ENCODE assay signal across 17 cellular contexts in the genomic region with DNA sequence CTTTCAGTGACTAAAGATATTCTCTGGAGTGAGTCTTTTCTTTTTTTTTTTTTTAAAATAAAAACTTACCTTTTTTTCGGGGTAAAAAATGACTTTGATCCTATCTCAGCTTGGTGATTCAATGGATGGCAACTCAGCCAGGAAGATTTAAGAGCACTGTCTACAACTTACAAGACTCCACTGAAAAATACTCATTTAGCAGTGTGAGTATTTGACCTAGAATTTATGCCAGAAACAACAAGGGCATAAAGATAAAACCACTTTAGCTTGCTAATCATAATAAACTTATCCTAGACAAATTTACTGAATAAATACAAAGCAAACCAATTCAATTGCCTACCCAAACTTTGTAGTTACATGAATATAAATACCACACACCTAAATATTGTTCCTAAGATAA.
A peak's percentile ranks its signal among the peaks of the same experiment; 100 is the strongest.
DNase-seq lines count a peak whose midpoint lies in the region; ATAC-seq and TF ChIP-seq lines count a peak whose summit lies in the region.
"Had no signal": no experiment of that assay in that cellular context is flagged by ENCODE, and none has a peak within 500 bp of the region (broad histone marks: within the 10 kb centered on the region; RNA-seq: fewer than 3 reads in every experiment).

No MANE protein-coding gene starts in this region.

- intact Hi-C loops in cardiac septum (cut with DNase I) (no loop called here), spleen (cut with DNase I; ENCODE audit: low total_unique reads) (no loop called here), natural killer cell (cut with micrococcal nuclease) (no loop called here)

- peak; percentile 35 for DNase-seq in Karpas-422
- DNase-seq in astrocyte of the hippocampus (ENCODE audit: low read depth, low spot score) = peak; percentile 9
- DNase-seq in smooth muscle cell (lab: John Stamatoyannopoulos, UW; ENCODE audit: unreplicated experiment) = no peak
- DNase-seq in cardiac septum (ENCODE audit: low spot score) = no peak
- no peak for DNase-seq in spleen
- DNase-seq in natural killer cell = no peak
- DNase-seq: C1 segment of cervical spinal cord; CD4-positive, CD25-positive, alpha-beta regulatory T cell; CD8-positive, alpha-beta T cell; DMS 273 treated with DMSO at 0.1 percent for 48 hours; DMS79; EL; GDM1; GM23248; H7; HCEC 1CT had no signal

- H3K9me3 ChIP-seq in Karpas-422 (ENCODE audit: low read length) = no peaks in the 10 kb centered on the region
- H3K9me3 ChIP-seq in smooth muscle cell (replicated peaks; ENCODE audit: low read depth) = no peaks in the 10 kb centered on the region
- no peaks in the 10 kb centered on the region for H3K9me3 ChIP-seq in spleen

- no peaks in the 10 kb centered on the region for H3K36me3 Mint-ChIP-seq in natural killer cell
- H3K36me3 Mint-ChIP-seq: CD4-positive, CD25-positive, alpha-beta regulatory T cell; CD8-positive, alpha-beta T cell had no signal

- H3K9ac ChIP-seq in Karpas-422 (ENCODE audit: low read length) (no peak overlapping the region), smooth muscle cell (ENCODE audit: low read depth) (no peak overlapping the region)
- H3K9ac ChIP-seq: GM23248 had no signal

- H3K4me3 Mint-ChIP-seq in natural killer cell = no peak overlapping the region
- H3K4me3 Mint-ChIP-seq: CD4-positive, CD25-positive, alpha-beta regulatory T cell; CD8-positive, alpha-beta T cell had no signal

- H4K20me1 ChIP-seq in Karpas-422 (ENCODE audit: insufficient read depth, low read depth, low read length) (no peaks in the 10 kb centered on the region), smooth muscle cell (ENCODE audit: low read depth) (no peaks in the 10 kb centered on the region)

- no peak overlapping the region for H3K4me3 ChIP-seq in Karpas-422 (ENCODE audit: low read length)
- H3K4me3 ChIP-seq in smooth muscle cell = no peak overlapping the region
- no peak overlapping the region for H3K4me3 ChIP-seq in spleen
- H3K4me3 ChIP-seq: GM12878, GM23248 had no signal

- H3K9me2 ChIP-seq in Karpas-422 (replicated peaks; ENCODE audit: insufficient read depth, low read length) = 0 out of 2 replicates have a peak, but pooled peaks cover 5% of the 10 kb centered on the region

- 44% methylated on average over 1 of the region's 1 CpG for WGBS in smooth muscle cell (ENCODE audit: low lambda C conversion rate)
- WGBS in spleen, 5 donors = 60 to 94% (median 70%) methylated on average over 1 of the region's 1 CpG

- TF ChIP-seq CTCF in smooth muscle cell (IDR thresholded peaks at IDR 0.05; ENCODE audit: borderline replicate concordance, insufficient read depth, poor library complexity, severe bottlenecking) (no peak), spleen (IDR thresholded peaks at IDR 0.05 in 8 of 11, conservative IDR thresholded peaks at IDR 0.05 in 3 of 11) (no peak), natural killer cell (IDR thresholded peaks at IDR 0.05) (no peak)

- no peaks in the 10 kb centered on the region for H3F3A ChIP-seq in smooth muscle cell (ENCODE audit: low read depth)

- no peaks in the 10 kb centered on the region for H3K4me1 ChIP-seq in Karpas-422 (ENCODE audit: low read length)
- no peaks in the 10 kb centered on the region for H3K4me1 ChIP-seq in smooth muscle cell (ENCODE audit: low read depth)
- H3K4me1 ChIP-seq in spleen = no peaks in the 10 kb centered on the region

- H3K79me2 ChIP-seq in Karpas-422 (ENCODE audit: low read length) = no peaks in the 10 kb centered on the region
- no peaks in the 10 kb centered on the region for H3K79me2 ChIP-seq in smooth muscle cell (ENCODE audit: low read depth)

- H2AFZ ChIP-seq in Karpas-422 (ENCODE audit: low read length) (no peak overlapping the region), smooth muscle cell (ENCODE audit: low read depth) (peak overlapping the region; percentile 36)
- H2AFZ ChIP-seq: GM23248 had no signal

- H3K36me3 ChIP-seq in Karpas-422 (ENCODE audit: insufficient read depth, low read length) (no peaks in the 10 kb centered on the region), smooth muscle cell (ENCODE audit: low read depth) (no peaks in the 10 kb centered on the region), spleen (no peaks in the 10 kb centered on the region)

- no peak for ATAC-seq in natural killer cell
- ATAC-seq: CD8-positive, alpha-beta T cell; GM12878 had no signal

- H3K27me3 ChIP-seq in Karpas-422 (ENCODE audit: low read length) = no peaks in the 10 kb centered on the region; the same call in 1 of the 2 replicates
- no peaks in the 10 kb centered on the region for H3K27me3 ChIP-seq in smooth muscle cell (ENCODE audit: low read depth)
- no peaks in the 10 kb centered on the region for H3K27me3 ChIP-seq in spleen (replicated peaks in 1 of 7)

- H3K4me1 Mint-ChIP-seq in natural killer cell = no peaks in the 10 kb centered on the region
- H3K4me1 Mint-ChIP-seq: CD4-positive, CD25-positive, alpha-beta regulatory T cell had no signal

- H3K27ac Mint-ChIP-seq in natural killer cell = no peak overlapping the region
- H3K27ac Mint-ChIP-seq: CD4-positive, CD25-positive, alpha-beta regulatory T cell; CD8-positive, alpha-beta T cell had no signal

- no peak overlapping the region for H3K27ac ChIP-seq in Karpas-422 (ENCODE audit: low read length)
- peak overlapping the region; percentile 6 for H3K27ac ChIP-seq in smooth muscle cell (ENCODE audit: low read depth)
- H3K27ac ChIP-seq in spleen = no peak overlapping the region
- H3K27ac ChIP-seq: GM23248 had no signal

- no peak overlapping the region for H3K4me2 ChIP-seq in Karpas-422 (ENCODE audit: low read depth, low read length, poor library complexity, severe bottlenecking)
- no peak overlapping the region for H3K4me2 ChIP-seq in smooth muscle cell

- peaks cover 5 to 8% of the 10 kb centered on the region in 2 donors for H3K9me3 Mint-ChIP-seq in natural killer cell
- H3K9me3 Mint-ChIP-seq: CD8-positive, alpha-beta T cell had no signal

- no peak for TF ChIP-seq POLR2A in spleen (IDR thresholded peaks at IDR 0.05)

- no peaks in the 10 kb centered on the region for H3K27me3 Mint-ChIP-seq in natural killer cell (ENCODE audit: low read depth in 2 of 2)
- H3K27me3 Mint-ChIP-seq: CD4-positive, CD25-positive, alpha-beta regulatory T cell had no signal

Comparison
In these comparisons a context has a peak if more than half of its experiments do, and no peak if none do; other contexts are left out.
1. DNase-seq: peak in Karpas-422 (single experiment) and astrocyte of the hippocampus (single experiment); none in smooth muscle cell (single experiment), cardiac septum (single experiment), spleen (single experiment) and natural killer cell (single experiment).